Comparison of ENCODE assay signal across 17 cellular contexts in the genomic region with DNA sequence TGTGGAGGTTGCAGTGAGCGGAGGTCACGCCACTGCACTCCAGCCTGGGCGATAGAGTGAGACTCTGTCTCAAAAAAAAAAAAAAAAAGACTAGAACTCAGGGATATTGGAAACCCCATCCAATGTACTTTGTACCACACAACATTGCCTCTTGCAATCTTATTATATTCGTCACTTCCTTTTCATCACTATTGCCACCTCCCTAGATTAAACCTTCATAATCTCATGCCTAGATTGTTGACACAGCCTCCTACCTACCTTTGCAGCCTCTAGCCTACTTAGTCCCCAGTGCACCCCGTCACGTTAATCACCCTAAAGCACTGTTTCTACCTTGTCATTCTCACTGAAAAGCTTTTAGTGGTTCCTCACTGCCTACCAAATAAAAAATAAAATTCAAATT. TPM values are rescaled to one million over a fixed set of nuclear protein-coding genes. Genes with fewer than 3 reads are reported as not detected.
DNase-seq lines count a peak whose midpoint lies in the region; ATAC-seq and TF ChIP-seq lines count a peak whose summit lies in the region.
"Had no signal": no experiment of that assay in that cellular context is flagged by ENCODE, and none has a peak within 500 bp of the region (broad histone marks: within the 10 kb centered on the region; RNA-seq: fewer than 3 reads in every experiment).

No MANE protein-coding gene starts in this region.

- no peaks in the 10 kb centered on the region for H3K9me3 ChIP-seq in CD4-positive, CD25-positive, alpha-beta regulatory T cell (ENCODE audit: control insufficient read depth in 2 of 2, low read length in 2 of 2)
- H3K9me3 ChIP-seq in OCI-LY7 (ENCODE audit: low read length), result no peaks in the 10 kb centered on the region
- H3K9me3 ChIP-seq: MG63 had no signal

- H2AFZ ChIP-seq in OCI-LY7 (ENCODE audit: low read length), result peak overlapping the region; percentile 41; the same call in 1 of the 2 replicates
- H2AFZ ChIP-seq: PC-9 had no signal

- no peaks in the 10 kb centered on the region for H3K9me2 ChIP-seq in OCI-LY7 (ENCODE audit: insufficient read depth, low read length)

- intact Hi-C loops in activated CD4-positive, alpha-beta T cell treated with anti-CD3 and anti-CD28 coated beads, Interleukin-2, amount 10 ng/mL, durations not matched to agents 24 days and 14 days (cut with micrococcal nuclease), result loop anchor here (5.0 kb wide), 1 partner anchor 53 kb away; a partner anchor contains a TSS
- intact Hi-C loops in OCI-LY7 (cut with micrococcal nuclease; ENCODE audit: unreplicated experiment), result loop anchor here (5.0 kb wide), 1 partner anchor 53 kb away; a partner anchor contains a TSS

- ATAC-seq in CD4-positive, CD25-positive, alpha-beta regulatory T cell (ENCODE audit: low read depth in 2 of 2), result no peak
- ATAC-seq in left lobe of liver, result peak; percentile 40
- ATAC-seq in GM18498 (IDR thresholded peaks at IDR 0.05; ENCODE audit: unreplicated experiment), result no peak
- no peak for ATAC-seq in GM18870 (IDR thresholded peaks at IDR 0.05; ENCODE audit: unreplicated experiment)
- no peak for ATAC-seq in foreskin keratinocyte

- H3K36me3 Mint-ChIP-seq in activated CD4-positive, alpha-beta T cell treated with anti-CD3 and anti-CD28 coated beads, Interleukin-2, amount 10 ng/mL, durations not matched to agents 24 days and 14 days (ENCODE audit: low read depth), result no peaks in the 10 kb centered on the region
- no peaks in the 10 kb centered on the region for H3K36me3 Mint-ChIP-seq in CD4-positive, CD25-positive, alpha-beta regulatory T cell

- no peak for DNase-seq in activated CD4-positive, alpha-beta T cell treated with anti-CD3 and anti-CD28 coated beads, Interleukin-2, amount 10 ng/mL, durations not matched to agents 24 days and 14 days
- DNase-seq in activated CD4-positive, alpha-beta T cell treated with anti-CD3 and anti-CD28 coated beads for 4 hours, result no peak
- no peak for DNase-seq in CD4-positive, CD25-positive, alpha-beta regulatory T cell
- DNase-seq in OCI-LY7 (ENCODE audit: low spot score) (no peak), left lobe of liver (ENCODE audit: low spot score) (no peak), foreskin keratinocyte (no peak)
- DNase-seq: DND-41; GDM1; MG63; NCI-H1105; NCI-H1694 treated with DMSO at 0.1 percent for 48 hours; NCI-H69; NK-92 treated with Interleukin-12 subunit alpha and Interleukin-12 subunit beta, amount 100 ng/mL, for 24 hours; PC-9 had no signal

- H3K4me1 ChIP-seq in CD4-positive, CD25-positive, alpha-beta regulatory T cell (ENCODE audit: control insufficient read depth, insufficient read depth, low read length, poor library complexity, severe bottlenecking), result peaks cover 9% of the 10 kb centered on the region
- H3K4me1 ChIP-seq in OCI-LY7 (ENCODE audit: insufficient read depth, low read length, poor library complexity, severe bottlenecking), result peaks cover 24% of the 10 kb centered on the region
- H3K4me1 ChIP-seq in foreskin keratinocyte, result no peaks in the 10 kb centered on the region

- no peaks in the 10 kb centered on the region for H3K27me3 Mint-ChIP-seq in activated CD4-positive, alpha-beta T cell treated with anti-CD3 and anti-CD28 coated beads, Interleukin-2, amount 10 ng/mL, durations not matched to agents 24 days and 14 days
- peaks cover 4% of the 10 kb centered on the region for H3K27me3 Mint-ChIP-seq in CD4-positive, CD25-positive, alpha-beta regulatory T cell

- CTCF ChIA-PET in OCI-LY7 (lab: Charles Lee; ENCODE audit: unreplicated experiment), result interaction anchor here (0.7 kb wide), 1 partner anchor 16 kb away, joined by 3 read pairs; no protein-coding TSS in a partner anchor

- H3K79me2 ChIP-seq in OCI-LY7 (ENCODE audit: insufficient read depth, low read depth, low read length), result peaks cover 24% of the 10 kb centered on the region; the same call in 1 of the 2 replicates

- no peaks in the 10 kb centered on the region for H3K36me3 ChIP-seq in CD4-positive, CD25-positive, alpha-beta regulatory T cell (ENCODE audit: control insufficient read depth, insufficient read depth, low read length)
- H3K36me3 ChIP-seq in OCI-LY7 (ENCODE audit: insufficient read depth, low read length), result no peaks in the 10 kb centered on the region
- H3K36me3 ChIP-seq: MG63 had no signal

- peak overlapping the region; percentile 39 for H3K27ac Mint-ChIP-seq in activated CD4-positive, alpha-beta T cell treated with anti-CD3 and anti-CD28 coated beads, Interleukin-2, amount 10 ng/mL, durations not matched to agents 24 days and 14 days
- H3K27ac Mint-ChIP-seq in CD4-positive, CD25-positive, alpha-beta regulatory T cell, result peak overlapping the region; percentile 1 to 91 (median 68)

- H4K20me1 ChIP-seq in OCI-LY7 (ENCODE audit: insufficient read depth, low read length), result no peaks in the 10 kb centered on the region

- BruUV-seq in OCI-LY7 (replicated peaks; lab: Mats Ljungman, UMichigan), result no TSS peak

- H3K4me1 Mint-ChIP-seq in activated CD4-positive, alpha-beta T cell treated with anti-CD3 and anti-CD28 coated beads, Interleukin-2, amount 10 ng/mL, durations not matched to agents 24 days and 14 days, result peaks cover 18% of the 10 kb centered on the region
- peaks cover 9 to 28% (median 14%) of the 10 kb centered on the region in 4 donors for H3K4me1 Mint-ChIP-seq in CD4-positive, CD25-positive, alpha-beta regulatory T cell

- TF ChIP-seq CTCF in OCI-LY7 (conservative IDR thresholded peaks at IDR 0.05; ENCODE audit: low read length) (no peak), foreskin keratinocyte (conservative IDR thresholded peaks at IDR 0.05) (no peak)

- H3K9me3 Mint-ChIP-seq in activated CD4-positive, alpha-beta T cell treated with anti-CD3 and anti-CD28 coated beads, Interleukin-2, amount 10 ng/mL, durations not matched to agents 24 days and 14 days, result no peaks in the 10 kb centered on the region
- no peaks in the 10 kb centered on the region for H3K9me3 Mint-ChIP-seq in CD4-positive, CD25-positive, alpha-beta regulatory T cell

- H3K4me2 ChIP-seq in OCI-LY7 (ENCODE audit: low read length), result no peak overlapping the region
- H3K4me2 ChIP-seq: PC-9 had no signal

- no peak overlapping the region for H3K4me3 ChIP-seq in CD4-positive, CD25-positive, alpha-beta regulatory T cell (ENCODE audit: low read depth, low read length)
- no peak overlapping the region for H3K4me3 ChIP-seq in OCI-LY7 (ENCODE audit: low read depth, low read length, poor library complexity, severe bottlenecking)
- H3K4me3 ChIP-seq: MG63, PC-9 had no signal

- H3K4me3 Mint-ChIP-seq in activated CD4-positive, alpha-beta T cell treated with anti-CD3 and anti-CD28 coated beads, Interleukin-2, amount 10 ng/mL, durations not matched to agents 24 days and 14 days, result peak overlapping the region; percentile 42
- H3K4me3 Mint-ChIP-seq in CD4-positive, CD25-positive, alpha-beta regulatory T cell, result peak overlapping the region; percentile 4 to 79 (median 66)

- POLR2A ChIA-PET in OCI-LY7 (lab: Charles Lee), result interaction anchor here (0.6 to 3.4 kb wide), 3 partner anchors 17 to 81 kb away, joined by 3 to 46 read pairs (median 5); a partner anchor contains a TSS

- no peaks in the 10 kb centered on the region for H3K27me3 ChIP-seq in CD4-positive, CD25-positive, alpha-beta regulatory T cell (ENCODE audit: control insufficient read depth, insufficient read depth, low read length)
- no peaks in the 10 kb centered on the region for H3K27me3 ChIP-seq in foreskin keratinocyte
- H3K27me3 ChIP-seq: MG63 had no signal

- H3K27ac ChIP-seq in CD4-positive, CD25-positive, alpha-beta regulatory T cell (ENCODE audit: insufficient read depth, low read length, poor library complexity, severe bottlenecking), result no peak overlapping the region
- H3K27ac ChIP-seq in OCI-LY7 (ENCODE audit: low read depth, low read length, poor library complexity, severe bottlenecking) (no peak overlapping the region), foreskin keratinocyte (no peak overlapping the region)
- H3K27ac ChIP-seq: PC-9 had no signal

RNA-seq across cellular contexts. Expression of a gene that starts 23.8 kb away (rescaled TPM):
- not detected in 2 replicates for total RNA-seq in activated CD4-positive, alpha-beta T cell treated with anti-CD3 and anti-CD28 coated beads, Interleukin-2, amount 10 ng/mL, durations not matched to agents 24 days and 14 days
- not detected for total RNA-seq in CD4-positive, CD25-positive, alpha-beta regulatory T cell
- polyA plus RNA-seq in CD4-positive, CD25-positive, alpha-beta regulatory T cell, result not detected
- not detected in 2 replicates for total RNA-seq in OCI-LY7 (2014; rRNA removed; shearing (Covaris generic))
- total RNA-seq in OCI-LY7 (2022) (not detected in 2 replicates), left lobe of liver (255 TPM), foreskin keratinocyte (not detected in 2 replicates)
- not detected in 2 replicates for polyA plus RNA-seq in foreskin keratinocyte
- total RNA-seq: H4, PC-9 had no signal

RNA-seq across cellular contexts. Expression of a gene that starts 54.6 kb away (rescaled TPM):
- 1.0 and 1.1 TPM in 2 replicates for total RNA-seq in activated CD4-positive, alpha-beta T cell treated with anti-CD3 and anti-CD28 coated beads, Interleukin-2, amount 10 ng/mL, durations not matched to agents 24 days and 14 days
- total RNA-seq in CD4-positive, CD25-positive, alpha-beta regulatory T cell, result 4.4 TPM
- under 1 TPM in 1 of 4 donors, not detected in 3; 0.05 TPM for polyA plus RNA-seq in CD4-positive, CD25-positive, alpha-beta regulatory T cell
- total RNA-seq in OCI-LY7 (2014; rRNA removed; shearing (Covaris generic)), result 0.51 and 0.57 TPM in 2 replicates
- total RNA-seq in OCI-LY7 (2022) (1.3 and 1.7 TPM in 2 replicates), left lobe of liver (0.20 TPM), foreskin keratinocyte (0.03 TPM in 1 of 2 replicates, not detected in the other)
- polyA plus RNA-seq in foreskin keratinocyte, result 0.01 TPM in 1 of 2 replicates, not detected in the other

RNA-seq across cellular contexts. Expression of a gene that starts 54.7 kb away (rescaled TPM):
- 16.9 and 20.1 TPM in 2 replicates for total RNA-seq in activated CD4-positive, alpha-beta T cell treated with anti-CD3 and anti-CD28 coated beads, Interleukin-2, amount 10 ng/mL, durations not matched to agents 24 days and 14 days
- 19.5 TPM for total RNA-seq in CD4-positive, CD25-positive, alpha-beta regulatory T cell
- polyA plus RNA-seq in CD4-positive, CD25-positive, alpha-beta regulatory T cell, result 1 to 10 TPM; 4.9 to 7.3 (median 6.3) TPM
- total RNA-seq in OCI-LY7 (2014; rRNA removed; shearing (Covaris generic)), result 21.8 and 23.8 TPM in 2 replicates
- 40.3 and 41.4 TPM in 2 replicates for total RNA-seq in OCI-LY7 (2022)
- 14.8 TPM for total RNA-seq in left lobe of liver
- total RNA-seq in foreskin keratinocyte, result 16.0 and 16.7 TPM in 2 replicates
- 7.2 and 7.8 TPM in 2 replicates for polyA plus RNA-seq in foreskin keratinocyte

Comparison
In these comparisons a context has a peak if more than half of its experiments do, and no peak if none do; other contexts are left out.
1. RNA of a gene that starts 23.8 kb away (total RNA-seq): 255 TPM in left lobe of liver (single experiment); not detected in activated CD4-positive, alpha-beta T cell treated with anti-CD3 and anti-CD28 coated beads, Interleukin-2, amount 10 ng/mL, durations not matched to agents 24 days and 14 days, not detected in CD4-positive, CD25-positive, alpha-beta regulatory T cell (single experiment), not detected in OCI-LY7 and not detected in foreskin keratinocyte; every median in the first group is over 100 times any median in the second.